25 cellular contexts compared by ENCODE assay signal in the genomic region with DNA sequence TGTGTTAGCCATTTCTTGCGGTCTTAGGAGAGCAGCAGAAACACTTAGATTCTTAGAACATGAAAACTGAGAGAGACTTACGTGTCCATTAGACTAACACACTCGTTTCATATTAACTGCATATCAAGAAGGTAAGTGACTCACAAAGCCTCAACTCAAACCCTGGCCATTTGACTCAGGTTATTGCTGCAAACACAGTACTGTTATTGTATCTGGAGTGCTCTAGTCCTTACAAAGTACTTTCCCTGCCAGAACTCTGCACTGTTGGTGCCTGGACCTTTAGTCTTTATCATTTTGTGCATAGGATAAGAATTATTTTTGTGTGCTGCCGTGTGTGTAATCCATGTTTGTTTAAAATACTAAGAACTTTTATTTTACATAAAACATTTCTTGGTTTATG.
"Had no signal": no experiment of that assay in that cellular context is flagged by ENCODE, and none has a peak within 500 bp of the region (broad histone marks: within the 10 kb centered on the region; RNA-seq: fewer than 3 reads in every experiment).

No MANE protein-coding gene starts in this region.

- H3K9me3 ChIP-seq: neutrophil, pancreas, psoas muscle, right lobe of liver, sigmoid colon, stomach, testis, tibial artery, transverse colon, upper lobe of right lung, uterus had no signal

- H3K36me3 ChIP-seq: neutrophil, pancreas, right lobe of liver, sigmoid colon, stomach, tibial artery, transverse colon, upper lobe of right lung, uterus had no signal

- H3K4me3 ChIP-seq: pancreas, psoas muscle, right lobe of liver, sigmoid colon, stomach, testis, tibial artery, transverse colon, upper lobe of right lung, uterus had no signal

- DNase-seq: naive thymus-derived CD8-positive, alpha-beta T cell; nephron progenitor cell; nucleus accumbens; pancreas; posterior cingulate gyrus; psoas muscle; right cardiac atrium; right lobe of liver; sigmoid colon; small intestine; stimulated activated CD4-positive, alpha-beta T cell treated with anti-CD3 and anti-CD28 coated beads, Interleukin-15, amount 100 ng/mL, for 24 hours; stimulated activated CD4-positive, alpha-beta T cell treated with anti-CD3 and anti-CD28 coated beads, Interleukin-2, amount 100 ng/mL, for 24 hours; stimulated activated CD4-positive, alpha-beta T cell treated with anti-CD3 and anti-CD28 coated beads, Interleukin-2, amount 100 ng/mL, for 48 hours; stimulated activated CD4-positive, alpha-beta T cell treated with anti-CD3 and anti-CD28 coated beads, Interleukin-4, amount 100 ng/mL, for 24 hours; stimulated activated naive B cell treated with anti-CD40 and anti-IgM and Interleukin-4, amounts not matched to agents 10 μg/mL and 1 μg/mL and 100 μg/mL, for 72 hours; stimulated activated naive CD4-positive, alpha-beta T cell treated with Interleukin-2 at 50 U/mL for 16 hours; stomach; testis; tibial artery; transverse colon; upper lobe of right lung; uterus had no signal

- ATAC-seq: naive thymus-derived CD8-positive, alpha-beta T cell; natural killer cell treated with Interleukin-12 subunit alpha and Interleukin-12 subunit beta and Interleukin-15 and Interleukin-18, amount 100 ng/mL, for 72 hours; pancreas; psoas muscle; right cardiac atrium; right lobe of liver; stimulated activated effector memory CD8-positive, alpha-beta T cell treated with anti-CD3 and anti-CD28 coated beads, Interleukin-12 subunit alpha, Interleukin-12 subunit beta, amount 100 ng/mL, for 72 hours; stimulated activated naive B cell treated with anti-CD40 and anti-IgM and Interleukin-4, amounts not matched to agents 10 μg/mL and 1 μg/mL and 100 μg/mL, for 72 hours; upper lobe of right lung had no signal

- H3K27ac ChIP-seq: neutrophil, pancreas, psoas muscle, right lobe of liver, sigmoid colon, stomach, testis, tibial artery, transverse colon, upper lobe of right lung, uterus had no signal

- H3K4me1 ChIP-seq: pancreas, psoas muscle, right lobe of liver, stomach, testis, transverse colon, upper lobe of right lung, uterus had no signal

- FAIRE-seq: pancreas, small intestine had no signal

- H3K27me3 ChIP-seq: neutrophil, pancreas, right lobe of liver, sigmoid colon, stomach, testis, tibial artery, transverse colon, upper lobe of right lung, uterus had no signal
